23 cellular contexts compared by ENCODE assay signal in genomic region chr2:165609672-165610071, GRCh38.
"Had no signal": no experiment of that assay in that cellular context is flagged by ENCODE, and none has a peak within 500 bp of the region (broad histone marks: within the 10 kb centered on the region; RNA-seq: fewer than 3 reads in every experiment).

No MANE protein-coding gene starts in this region.

- H3K4me1 ChIP-seq: breast epithelium, parathyroid adenoma, psoas muscle, right atrium auricular region, suprapubic skin, tibial artery had no signal

- H3K4me3 ChIP-seq: breast epithelium, psoas muscle, right atrium auricular region, spleen, suprapubic skin, tibial artery had no signal

- H3K9me3 ChIP-seq: breast epithelium, psoas muscle, right atrium auricular region, spleen, suprapubic skin, tibial artery had no signal

- ATAC-seq: activated naive CD4-positive, alpha-beta T cell treated with anti-CD3 and anti-CD28 coated beads, Interleukin-2, amount 50 U/mL, for 72 hours; activated T-helper 17 cell treated with anti-CD3 and anti-CD28 coated beads, Interleukin-2, amount 50 U/mL, for 72 hours; left cardiac atrium; left ventricle myocardium superior; psoas muscle had no signal

- H3K79me2 ChIP-seq: parathyroid adenoma had no signal

- H3K36me3 ChIP-seq: breast epithelium, right atrium auricular region, spleen, suprapubic skin, tibial artery had no signal

- H3K4me3 Mint-ChIP-seq: activated CD4-positive, alpha-beta memory T cell treated with anti-CD3 and anti-CD28 coated beads for 36 hours; activated CD4-positive, alpha-beta T cell treated with anti-CD3 and anti-CD28 coated beads, Interleukin-2, amount 10 ng/mL, durations not matched to agents 24 days and 14 days; activated T-helper 17 cell treated with anti-CD3 and anti-CD28 coated beads, Interleukin-2, amount 50 U/mL, for 72 hours; central memory CD8-positive, alpha-beta T cell; dendritic cell treated with granulocyte-macrophage colony-stimulating factor and Interleukin-4, amounts not matched to agents 40 ng/mL and 50 ng/mL, for 4 days had no signal

- DNase-seq: activated CD4-positive, alpha-beta memory T cell treated with anti-CD3 and anti-CD28 coated beads for 36 hours; activated CD4-positive, alpha-beta T cell treated with anti-CD3 and anti-CD28 coated beads, Interleukin-2, amount 10 ng/mL, durations not matched to agents 24 days and 14 days; activated CD4-positive, CD25-positive, alpha-beta regulatory T cell treated with anti-CD3 and anti-CD28 coated beads, Interleukin-2, amount 50 U/mL, for 72 hours; activated CD8-positive, alpha-beta memory T cell treated with anti-CD3 and anti-CD28 coated beads, Interleukin-2, amount 50 U/mL, for 4 hours; activated T-cell treated with anti-CD3 and anti-CD28 coated beads, Interleukin-2, amount 50 U/mL, for 1 hour; effector CD8-positive, alpha-beta T cell; erythroblast; hippocampal formation; left cardiac atrium; left ventricle myocardium superior; psoas muscle; spleen; stimulated activated naive CD4-positive, alpha-beta T cell; T-helper 2 cell; tibial artery had no signal

- H3K27ac Mint-ChIP-seq: activated CD4-positive, alpha-beta memory T cell treated with anti-CD3 and anti-CD28 coated beads for 36 hours; activated CD4-positive, alpha-beta T cell treated with anti-CD3 and anti-CD28 coated beads, Interleukin-2, amount 10 ng/mL, durations not matched to agents 24 days and 14 days; activated naive CD4-positive, alpha-beta T cell treated with anti-CD3 and anti-CD28 coated beads, Interleukin-2, amount 50 U/mL, for 72 hours; activated T-helper 17 cell treated with anti-CD3 and anti-CD28 coated beads, Interleukin-2, amount 50 U/mL, for 72 hours; dendritic cell treated with granulocyte-macrophage colony-stimulating factor and Interleukin-4, amounts not matched to agents 40 ng/mL and 50 ng/mL, for 4 days had no signal

- H3K27ac ChIP-seq: breast epithelium, parathyroid adenoma, psoas muscle, right atrium auricular region, suprapubic skin, tibial artery had no signal

- H3K36me3 Mint-ChIP-seq: activated CD4-positive, alpha-beta memory T cell treated with anti-CD3 and anti-CD28 coated beads for 36 hours; activated naive CD4-positive, alpha-beta T cell treated with anti-CD3 and anti-CD28 coated beads, Interleukin-2, amount 50 U/mL, for 72 hours had no signal

- H3K27me3 Mint-ChIP-seq: activated CD4-positive, alpha-beta memory T cell treated with anti-CD3 and anti-CD28 coated beads for 36 hours; activated CD4-positive, alpha-beta T cell treated with anti-CD3 and anti-CD28 coated beads, Interleukin-2, amount 10 ng/mL, durations not matched to agents 24 days and 14 days; dendritic cell treated with granulocyte-macrophage colony-stimulating factor and Interleukin-4, amounts not matched to agents 40 ng/mL and 50 ng/mL, for 4 days had no signal

- H3K4me1 Mint-ChIP-seq: activated CD4-positive, alpha-beta T cell treated with anti-CD3 and anti-CD28 coated beads, Interleukin-2, amount 10 ng/mL, durations not matched to agents 24 days and 14 days; activated T-helper 17 cell treated with anti-CD3 and anti-CD28 coated beads, Interleukin-2, amount 50 U/mL, for 72 hours; central memory CD8-positive, alpha-beta T cell had no signal

- H3K9me3 Mint-ChIP-seq: activated CD4-positive, alpha-beta memory T cell treated with anti-CD3 and anti-CD28 coated beads for 36 hours; activated CD4-positive, alpha-beta T cell treated with anti-CD3 and anti-CD28 coated beads, Interleukin-2, amount 10 ng/mL, durations not matched to agents 24 days and 14 days; activated naive CD4-positive, alpha-beta T cell treated with anti-CD3 and anti-CD28 coated beads, Interleukin-2, amount 50 U/mL, for 72 hours; activated T-helper 17 cell treated with anti-CD3 and anti-CD28 coated beads, Interleukin-2, amount 50 U/mL, for 72 hours; central memory CD8-positive, alpha-beta T cell; dendritic cell treated with granulocyte-macrophage colony-stimulating factor and Interleukin-4, amounts not matched to agents 40 ng/mL and 50 ng/mL, for 4 days had no signal

- H3K9ac ChIP-seq: parathyroid adenoma had no signal

- H3K27me3 ChIP-seq: breast epithelium, right atrium auricular region, spleen, suprapubic skin, tibial artery had no signal

- H2AFZ ChIP-seq: parathyroid adenoma had no signal
